In the genomic region with DNA sequence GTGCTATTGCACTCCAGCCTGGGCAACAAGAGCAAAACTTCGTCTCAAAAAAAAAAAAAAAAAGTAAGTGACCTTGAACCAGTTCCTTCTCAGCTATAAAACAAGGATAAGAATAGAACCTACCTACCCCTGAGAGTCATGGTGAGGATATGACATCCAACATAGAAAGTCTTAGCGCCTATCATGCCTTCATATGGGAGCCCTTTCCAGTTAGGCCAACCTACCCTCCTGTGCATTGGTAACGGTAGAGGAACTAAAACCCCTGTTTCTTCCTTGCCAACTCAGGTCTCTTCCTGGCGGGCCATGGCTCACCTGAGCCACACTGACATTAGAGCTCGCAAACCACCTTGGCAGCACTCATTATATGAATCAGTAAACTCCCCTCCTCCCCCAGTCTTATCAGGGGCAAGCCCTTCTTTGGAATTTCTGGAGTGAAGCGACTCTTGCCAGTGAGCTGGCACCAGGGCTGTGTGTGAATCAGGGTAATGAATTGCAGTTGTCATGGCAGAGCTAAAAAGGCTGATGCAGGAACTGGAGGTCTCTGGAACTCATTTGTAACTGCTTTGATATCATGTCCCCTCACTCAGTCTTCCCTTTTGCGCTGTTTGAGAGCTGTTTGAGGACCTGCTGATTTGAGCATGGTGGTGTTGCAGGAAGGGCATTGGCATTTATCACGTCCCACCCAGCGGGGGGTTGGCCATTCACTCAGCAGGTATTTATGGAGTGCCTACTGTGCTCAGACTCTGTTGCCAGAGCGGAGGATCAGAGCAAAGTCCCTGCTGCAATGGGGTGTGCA, we compare ENCODE assay signal across 16 cellular contexts. TPM values are rescaled to one million over a fixed set of nuclear protein-coding genes. Genes with fewer than 3 reads are reported as not detected.
A peak's percentile ranks its signal among the peaks of the same experiment; 100 is the strongest.
DNase-seq lines count a peak whose midpoint lies in the region; ATAC-seq and TF ChIP-seq lines count a peak whose summit lies in the region.
"Had no signal": no experiment of that assay in that cellular context is flagged by ENCODE, and none has a peak within 500 bp of the region (broad histone marks: within the 10 kb centered on the region; RNA-seq: fewer than 3 reads in every experiment).

No MANE protein-coding gene starts in this region.

- peak in 2 of 4 donors; percentile 36 to 37 for TF ChIP-seq EP300 in upper lobe of left lung (IDR thresholded peaks at IDR 0.05)

- H3K9me3 ChIP-seq in upper lobe of left lung, result no peaks in the 10 kb centered on the region
- H3K9me3 ChIP-seq: gastrocnemius medialis, tibial artery had no signal

- H3K27me3 Mint-ChIP-seq in activated naive CD8-positive, alpha-beta T cell treated with anti-CD3 and anti-CD28 coated beads, Interleukin-2, amount 50 U/mL, for 24 hours, result no peaks in the 10 kb centered on the region
- peaks cover 14% of the 10 kb centered on the region for H3K27me3 Mint-ChIP-seq in nephron progenitor cell (ENCODE audit: low read depth, poor library complexity)
- H3K27me3 Mint-ChIP-seq: activated CD4-positive, alpha-beta memory T cell treated with anti-CD3 and anti-CD28 coated beads for 36 hours had no signal

- H3K4me1 Mint-ChIP-seq in activated naive CD8-positive, alpha-beta T cell treated with anti-CD3 and anti-CD28 coated beads, Interleukin-2, amount 50 U/mL, for 24 hours, result no peaks in the 10 kb centered on the region
- H3K4me1 Mint-ChIP-seq in nephron progenitor cell, result peaks cover 33% of the 10 kb centered on the region

- no peak overlapping the region for H3K27ac Mint-ChIP-seq in activated naive CD8-positive, alpha-beta T cell treated with anti-CD3 and anti-CD28 coated beads, Interleukin-2, amount 50 U/mL, for 24 hours
- H3K27ac Mint-ChIP-seq in nephron progenitor cell, result no peak overlapping the region
- H3K27ac Mint-ChIP-seq: activated CD4-positive, alpha-beta memory T cell treated with anti-CD3 and anti-CD28 coated beads for 36 hours; activated naive CD4-positive, alpha-beta T cell treated with anti-CD3 and anti-CD28 coated beads for 36 hours; T-helper 1 cell treated with Interleukin-12 subunit alpha and Interleukin-12 subunit beta and Interleukin-4 antibody, amounts not matched to agents 30 μg/mL and 1 μg/mL, for 36 hours had no signal

- H3K27me3 ChIP-seq in kidney epithelial cell (ENCODE audit: control insufficient read depth, insufficient read depth, low read length) (no peaks in the 10 kb centered on the region), upper lobe of left lung (no peaks in the 10 kb centered on the region)
- H3K27me3 ChIP-seq: gastrocnemius medialis had no signal

- H3K36me3 ChIP-seq in kidney epithelial cell (ENCODE audit: control insufficient read depth, insufficient read depth, low read length), result no peaks in the 10 kb centered on the region
- H3K36me3 ChIP-seq in upper lobe of left lung, result no peaks in the 10 kb centered on the region
- H3K36me3 ChIP-seq: gastrocnemius medialis, tibial artery had no signal

- no peak overlapping the region for H3K4me3 Mint-ChIP-seq in activated naive CD8-positive, alpha-beta T cell treated with anti-CD3 and anti-CD28 coated beads, Interleukin-2, amount 50 U/mL, for 24 hours
- no peak overlapping the region for H3K4me3 Mint-ChIP-seq in nephron progenitor cell
- H3K4me3 Mint-ChIP-seq: activated CD4-positive, alpha-beta memory T cell treated with anti-CD3 and anti-CD28 coated beads for 36 hours; activated naive CD4-positive, alpha-beta T cell treated with anti-CD3 and anti-CD28 coated beads for 36 hours; T-helper 1 cell treated with Interleukin-12 subunit alpha and Interleukin-12 subunit beta and Interleukin-4 antibody, amounts not matched to agents 30 μg/mL and 1 μg/mL, for 36 hours had no signal

- TF ChIP-seq POLR2A in upper lobe of left lung (IDR thresholded peaks at IDR 0.05), result no peak

- H3K27ac ChIP-seq in upper lobe of left lung, result peak overlapping the region; percentile 35 to 72 (median 60)
- H3K27ac ChIP-seq: gastrocnemius medialis, tibial artery had no signal

- no peaks in the 10 kb centered on the region for H3K9me3 Mint-ChIP-seq in activated naive CD8-positive, alpha-beta T cell treated with anti-CD3 and anti-CD28 coated beads, Interleukin-2, amount 50 U/mL, for 24 hours
- H3K9me3 Mint-ChIP-seq in nephron progenitor cell, result no peaks in the 10 kb centered on the region
- H3K9me3 Mint-ChIP-seq: activated CD4-positive, alpha-beta memory T cell treated with anti-CD3 and anti-CD28 coated beads for 36 hours; activated naive CD4-positive, alpha-beta T cell treated with anti-CD3 and anti-CD28 coated beads for 36 hours; T-helper 1 cell treated with Interleukin-12 subunit alpha and Interleukin-12 subunit beta and Interleukin-4 antibody, amounts not matched to agents 30 μg/mL and 1 μg/mL, for 36 hours had no signal

- ATAC-seq in upper lobe of left lung (ENCODE audit: low FRiP score in 2 of 2), result peak; percentile 52 to 88
- no peak for ATAC-seq in activated naive CD8-positive, alpha-beta T cell treated with anti-CD3 and anti-CD28 coated beads, Interleukin-2, amount 50 U/mL, for 24 hours
- ATAC-seq: gastrocnemius medialis had no signal

- WGBS in upper lobe of left lung, 2 donors, result 48 to 60% methylated on average over 10 of the region's 10 CpGs

- no peaks in the 10 kb centered on the region for H3K36me3 Mint-ChIP-seq in activated naive CD8-positive, alpha-beta T cell treated with anti-CD3 and anti-CD28 coated beads, Interleukin-2, amount 50 U/mL, for 24 hours (ENCODE audit: low read depth)
- no peaks in the 10 kb centered on the region for H3K36me3 Mint-ChIP-seq in nephron progenitor cell (ENCODE audit: low read depth)
- H3K36me3 Mint-ChIP-seq: activated CD4-positive, alpha-beta memory T cell treated with anti-CD3 and anti-CD28 coated beads for 36 hours had no signal

- DNase-seq in NCI-H748 (lab: John Stamatoyannopoulos, UW; ENCODE audit: unreplicated experiment), result peak; percentile 28
- no peak for DNase-seq in NCI-H748 treated with DMSO at 0.1 percent for 48 hours (lab: John Stamatoyannopoulos, UW)
- DNase-seq in T1000 (lab: John Stamatoyannopoulos, UW), result peak; percentile 10
- DNase-seq in kidney epithelial cell (ENCODE audit: low read depth), result peak; percentile 65
- DNase-seq in upper lobe of left lung, result peak in 1 of 2 donors; percentile 70
- DNase-seq in activated naive CD8-positive, alpha-beta T cell treated with anti-CD3 and anti-CD28 coated beads, Interleukin-2, amount 50 U/mL, for 24 hours, result no peak
- DNase-seq in DMS53 (lab: John Stamatoyannopoulos, UW), result no peak
- DNase-seq in nephron progenitor cell, result no peak
- DNase-seq: activated CD4-positive, alpha-beta memory T cell treated with anti-CD3 and anti-CD28 coated beads for 36 hours; activated naive CD4-positive, alpha-beta T cell treated with anti-CD3 and anti-CD28 coated beads for 36 hours; cortex of kidney; gastrocnemius medialis; NCI-H1105; retina; tibial artery had no signal

- H3K4me1 ChIP-seq in upper lobe of left lung, result peaks cover 0 to 40% (median 10%) of the 10 kb centered on the region in 4 donors
- H3K4me1 ChIP-seq: gastrocnemius medialis, tibial artery had no signal

- no peak for TF ChIP-seq CTCF in kidney epithelial cell (IDR thresholded peaks at IDR 0.05; ENCODE audit: insufficient read depth, low read length, poor library complexity, severe bottlenecking)
- TF ChIP-seq CTCF in upper lobe of left lung (IDR thresholded peaks at IDR 0.05), result no peak
- TF ChIP-seq CTCF in nephron progenitor cell (IDR thresholded peaks at IDR 0.05), result no peak

- H3K4me3 ChIP-seq in kidney epithelial cell (ENCODE audit: low read depth, low read length), result no peak overlapping the region
- H3K4me3 ChIP-seq in upper lobe of left lung, result no peak overlapping the region
- H3K4me3 ChIP-seq: gastrocnemius medialis, tibial artery had no signal

RNA-seq across cellular contexts. Expression of a gene that starts 10.3 kb away (rescaled TPM):
- total RNA-seq in kidney epithelial cell (118 and 121 TPM in 2 replicates), upper lobe of left lung (10 to 100 TPM; 64.9 to 99.1 (median 86.4) TPM)

Comparison
In these comparisons a context has a peak if more than half of its experiments do, and no peak if none do; other contexts are left out.
1. DNase-seq: peak in NCI-H748 (single experiment), T1000 (single experiment) and kidney epithelial cell (single experiment); none in NCI-H748 treated with DMSO at 0.1 percent for 48 hours (single experiment), activated naive CD8-positive, alpha-beta T cell treated with anti-CD3 and anti-CD28 coated beads, Interleukin-2, amount 50 U/mL, for 24 hours (single experiment), DMS53 (single experiment) and nephron progenitor cell (single experiment).